In the genomic region with DNA sequence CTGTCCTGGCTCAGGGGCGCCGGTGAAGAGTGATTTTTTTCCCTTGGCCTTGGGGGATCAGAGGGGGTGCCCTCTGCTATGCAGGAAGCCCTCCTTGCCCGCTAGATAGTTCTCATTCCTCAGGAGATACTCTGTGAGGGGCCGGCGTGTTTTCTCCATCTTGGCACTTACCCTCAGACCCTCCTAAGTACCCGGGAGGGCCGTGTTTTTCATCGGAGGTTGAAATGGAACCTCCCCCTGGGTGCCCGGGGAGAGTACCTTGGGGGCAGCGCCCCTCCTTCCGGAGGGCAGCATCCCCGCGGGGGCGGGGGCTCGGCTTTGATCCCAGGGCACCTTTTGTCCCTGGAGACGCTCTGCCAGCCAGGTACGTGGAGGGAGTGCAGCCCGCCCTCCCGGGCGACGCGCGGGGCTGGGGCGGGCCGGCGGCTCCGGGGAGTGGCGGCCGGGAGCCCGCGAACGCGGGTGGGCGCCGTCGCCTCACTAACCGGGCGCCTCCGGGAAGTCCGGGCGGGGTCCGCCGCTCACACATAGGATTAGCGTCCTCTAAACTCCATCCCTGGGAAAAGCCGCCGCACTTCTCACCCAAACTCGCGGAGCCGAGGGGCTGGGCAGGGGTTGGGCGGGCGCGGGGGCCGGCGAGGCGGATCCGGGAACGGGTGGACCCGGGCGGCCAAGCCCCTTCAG, we compare ENCODE assay signal across 8 cellular contexts.
DNase-seq lines count a peak whose midpoint lies in the region; ATAC-seq and FAIRE-seq lines count a peak whose summit lies in the region.

No MANE protein-coding gene starts in this region.

- DNase-seq in NCI-H1092 (lab: John Stamatoyannopoulos, UW) (peak; percentile 6), iPS-NIHi11 (ENCODE audit: low spot score) (peak; percentile 59), putamen (ENCODE audit: low spot score) (peak; percentile 16), urothelium cell line (ENCODE audit: low spot score) (peak; percentile 71)
- DNase-seq in activated CD4-positive, alpha-beta T cell treated with anti-CD3 and anti-CD28 coated beads, Interleukin-2, amount 50 U/mL, for 1 hour: peak; percentile 33
- DNase-seq in central memory CD4-positive, alpha-beta T cell: peak; percentile 33

- peak; percentile 15 for ATAC-seq in GM18520 (IDR thresholded peaks at IDR 0.05; ENCODE audit: unreplicated experiment)
- ATAC-seq in HG02763 (IDR thresholded peaks at IDR 0.05; ENCODE audit: unreplicated experiment): peak; percentile 28

- peak; percentile 9 for FAIRE-seq in urothelium cell line (lab: Jason Lieb, UNC)

Comparison
In these comparisons a context has a peak if more than half of its experiments do, and no peak if none do; other contexts are left out.
1. Peak in every context shown above with its lines: DNase-seq and ATAC-seq.
2. DNase-seq: peak in every context shown above with its lines; median percentile 71 in urothelium cell line; 59 in iPS-NIHi11; 33 in activated CD4-positive, alpha-beta T cell treated with anti-CD3 and anti-CD28 coated beads, Interleukin-2, amount 50 U/mL, for 1 hour; 33 in central memory CD4-positive, alpha-beta T cell; 16 in putamen; 6 in NCI-H1092.